ENCODE assay signal across 8 cellular contexts in genomic region chr22:36329217-36330078, GRCh38. TPM values are rescaled to one million over a fixed set of nuclear protein-coding genes. Genes with fewer than 3 reads are reported as not detected.
DNase-seq lines count a peak whose midpoint lies in the region; FAIRE-seq and TF ChIP-seq lines count a peak whose summit lies in the region.

No MANE protein-coding gene starts in this region.

- H3K4me3 ChIP-seq in H1 (ENCODE audit: extremely low read depth in 1 of 4, insufficient read depth in 2 of 4, low read depth in 3 of 4, low read length in 4 of 4) = peak overlapping the region in 2 of 4 experiments; percentile 3 to 21; a peak in 2 of 8 replicates
- H3K4me3 ChIP-seq in muscle layer of colon (ENCODE audit: low read depth in 1 of 2, low read length in 2 of 2) = peak overlapping the region in 1 of 2 donors; percentile 36

- TF ChIP-seq CTCF in H1 (IDR thresholded peaks at IDR 0.05; ENCODE audit: control extremely low read depth in 1 of 3, insufficient read depth in 1 of 3, low read depth in 1 of 3, low read length in 3 of 3) = no peak

- peak overlapping the region; percentile 97 for H3K4ac ChIP-seq in H1 (replicated peaks; ENCODE audit: insufficient read length, low read depth, low read length)

- 33% methylated on average over 23 of the region's 24 CpGs; no CpG with 5 or more reads in 1 of the 2 experiments for WGBS in H1 (ENCODE audit: extremely low coverage in 1 of 2, insufficient coverage in 1 of 2, insufficient read length in 1 of 2, insufficient replicate concordance in 2 of 2, low coverage in 1 of 2, low lambda C conversion rate in 2 of 2, missing lambda C conversion rate in 1 of 2), 2 experiments

- peak in 1 of 2 experiments; percentile 98; a peak in 2 of 3 replicates for TF ChIP-seq EP300 in H1 (IDR thresholded peaks at IDR 0.05; ENCODE audit: borderline replicate concordance in 1 of 2, low read depth in 2 of 2, low read length in 2 of 2)

- no peak overlapping the region for H3K56ac ChIP-seq in H1 (replicated peaks; ENCODE audit: insufficient read length, low read depth, low read length)

- H3K79me1 ChIP-seq in H1 (ENCODE audit: low read depth, low read length) = peaks cover 13% of the 10 kb centered on the region

- H3K9ac ChIP-seq in H1 (replicated peaks in 1 of 4; ENCODE audit: extremely low read depth in 1 of 4, low read depth in 3 of 4, low read length in 3 of 4) (peak overlapping the region; percentile 67 to 94 (median 83)), muscle layer of colon (ENCODE audit: low read length) (peak overlapping the region; percentile 49)

- H3K36me3 ChIP-seq in H1 (ENCODE audit: control insufficient read depth in 2 of 4, insufficient read depth in 4 of 4, low read length in 3 of 4) = peaks cover 15 to 36% (median 25%) of the 10 kb centered on the region in 4 experiments; a peak in 7 of 8 replicates
- peaks cover 59% of the 10 kb centered on the region for H3K36me3 ChIP-seq in muscle layer of colon (ENCODE audit: insufficient read depth, low read length)

- H2AK5ac ChIP-seq in H1 (ENCODE audit: low read depth, low read length) = peak overlapping the region; percentile 100

- POLR2A ChIA-PET in H1 (lab: Charles Lee; ENCODE audit: partially characterized antibody) = interaction anchor here (0.6 to 4.2 kb wide), 35 partner anchors 8 to 214 kb away, joined by 3 to 39 read pairs (median 4); partner anchors contain the start of genes EIF3D, FOXRED2, MYH9 and TXN2

- peak; percentile 86 for FAIRE-seq in H1 (lab: Jason Lieb, UNC)

- H3K23me2 ChIP-seq in H1 (ENCODE audit: low read depth, low read length) = no peaks in the 10 kb centered on the region

- H2BK120ac ChIP-seq in H1 (replicated peaks; ENCODE audit: low read depth, low read length) = peak overlapping the region; percentile 98

- H2BK5ac ChIP-seq in H1 (ENCODE audit: low read depth, low read length) = peak overlapping the region; percentile 98

- H3K9me3 ChIP-seq in H1 (ENCODE audit: insufficient read depth in 2 of 2, low read depth in 1 of 2, low read length in 1 of 2) (no peaks in the 10 kb centered on the region), muscle layer of colon (ENCODE audit: low read length) (no peaks in the 10 kb centered on the region)

- H2BK20ac ChIP-seq in H1 (ENCODE audit: low read length) = peak overlapping the region; percentile 38; the same call in 1 of the 2 replicates

- H4K91ac ChIP-seq in H1 (replicated peaks; ENCODE audit: insufficient read length, low read length) = peak overlapping the region; percentile 94

- peaks cover 1 to 35% of the 10 kb centered on the region in 2 experiments for H4K20me1 ChIP-seq in H1 (replicated peaks in 1 of 2; ENCODE audit: control insufficient read depth in 1 of 2, insufficient read depth in 2 of 2, low read length in 2 of 2)

- peak overlapping the region; percentile 58 for H3K23ac ChIP-seq in H1 (ENCODE audit: insufficient read length)

- peak; percentile 11 to 37; a peak in 3 of 4 replicates for TF ChIP-seq RAD21 in H1 (IDR thresholded peaks at IDR 0.05 in 1 of 2, conservative IDR thresholded peaks at IDR 0.05 in 1 of 2; ENCODE audit: low read depth in 2 of 2, low read length in 2 of 2)

- H3K4me2 ChIP-seq in H1 (ENCODE audit: insufficient read depth in 1 of 2, low read depth in 2 of 2, low read length in 2 of 2) = peak overlapping the region; percentile 60 to 76

- TF ChIP-seq POLR2A in H1 (IDR thresholded peaks at IDR 0.05; ENCODE audit: control extremely low read depth in 1 of 2, low read depth in 2 of 2, low read length in 2 of 2) = peak; percentile 90 to 92

- H3K4me1 ChIP-seq in H1 (replicated peaks in 1 of 4; ENCODE audit: control insufficient read depth in 3 of 4, insufficient read depth in 4 of 4, low read length in 3 of 4) (peaks cover 9 to 38% (median 29%) of the 10 kb centered on the region in 4 experiments), muscle layer of colon (ENCODE audit: insufficient read depth, low read length) (peaks cover 100% of the 10 kb centered on the region)

- H3K14ac ChIP-seq in H1 (ENCODE audit: insufficient read length) = peak overlapping the region; percentile 91

- CTCF ChIA-PET in H1 (lab: Charles Lee; ENCODE audit: partially characterized antibody) = interaction anchor here (0.8 to 6.7 kb wide), 7 partner anchors 10 to 157 kb away, joined by 3 to 37 read pairs (median 13); no protein-coding TSS in a partner anchor

- H3K27me3 ChIP-seq in H1 (replicated peaks in 1 of 4; ENCODE audit: control insufficient read depth in 3 of 4, extremely low read depth in 1 of 4, insufficient read depth in 3 of 4, low read length in 3 of 4) (no peaks in the 10 kb centered on the region), muscle layer of colon (ENCODE audit: control insufficient read depth in 1 of 2, insufficient read depth in 2 of 2, low read length in 2 of 2) (no peaks in the 10 kb centered on the region)

- peak overlapping the region; percentile 75 for H4K5ac ChIP-seq in H1 (ENCODE audit: insufficient read length, low read depth, low read length)

- DNase-seq in G401 (ENCODE audit: low spot score) = peak; percentile 78
- peak; percentile 52 for DNase-seq in NCI-H510A (lab: John Stamatoyannopoulos, UW)
- DNase-seq in activated CD8-positive, alpha-beta memory T cell treated with anti-CD3 and anti-CD28 coated beads for 4 hours (ENCODE audit: low read depth in 2 of 2) = peak; percentile 73 to 82
- DNase-seq in H1 (ENCODE audit: low read depth in 1 of 2, low spot score in 2 of 2) = peak; percentile 80 to 94
- DNase-seq in stimulated activated CD8-positive, alpha-beta memory T cell treated with anti-CD3 and anti-CD28 coated beads, Interleukin-7, amount 100 ng/mL, for 4 hours (ENCODE audit: low read depth in 2 of 2) = peak; percentile 82 to 85
- no peak for DNase-seq in NCI-H345 treated with DMSO at 0.1 percent for 48 hours (lab: John Stamatoyannopoulos, UW; ENCODE audit: unreplicated experiment)
- DNase-seq in Ammon's horn (ENCODE audit: low spot score) = no peak

- H2BK15ac ChIP-seq in H1 (ENCODE audit: low read length) = peak overlapping the region; percentile 73

- H3K27ac ChIP-seq in H1 (ENCODE audit: low read depth, low read length) = peak overlapping the region; percentile 98
- H3K27ac ChIP-seq in muscle layer of colon (ENCODE audit: low read depth, low read length) = peak overlapping the region; percentile 97

- in situ Hi-C loops in G401 (cut with HindIII; ENCODE audit: low sequenced_read_pairs) = no loop called here

- no peak overlapping the region for H2AFZ ChIP-seq in H1 (ENCODE audit: low read length)

- peak overlapping the region; percentile 96; the same call in 1 of the 2 replicates for H4K8ac ChIP-seq in H1 (ENCODE audit: extremely low read depth, insufficient read depth, low read length)

- peak overlapping the region; percentile 74 for H3K18ac ChIP-seq in H1 (ENCODE audit: extremely low read depth, low read length)

- H3K79me2 ChIP-seq in H1 (ENCODE audit: control insufficient read depth in 1 of 2, insufficient read depth in 2 of 2, low read length in 2 of 2) = peaks cover 0 to 79% of the 10 kb centered on the region in 2 experiments; a peak in 2 of 4 replicates

- peak overlapping the region; percentile 100 for H2BK12ac ChIP-seq in H1 (ENCODE audit: low read depth, low read length)

TF ChIP-seq in H1, 55 proteins besides CTCF, POLR2A, EP300 and RAD21 (continues in another document):
- TF ChIP-seq CBX8 (IDR thresholded peaks at IDR 0.05; ENCODE audit: borderline replicate concordance, low read depth, low read length) = no peak
- peak; percentile 100 for TF ChIP-seq SRF (IDR thresholded peaks at IDR 0.05; ENCODE audit: low read depth, low read length)
- peak; percentile 94 for TF ChIP-seq TCF12 (IDR thresholded peaks at IDR 0.05; ENCODE audit: low read depth, low read length)
- no peak for TF ChIP-seq HDAC2 (IDR thresholded peaks at IDR 0.05; ENCODE audit: borderline replicate concordance in 1 of 2, low read depth in 2 of 2, low read length in 2 of 2)
- peak; percentile 57; the same call in 1 of the 2 replicates for TF ChIP-seq MAX (IDR thresholded peaks at IDR 0.05)
- TF ChIP-seq USF2 (IDR thresholded peaks at IDR 0.05; ENCODE audit: low read length) = no peak

RNA-seq across cellular contexts. Expression of gene MYH9, which starts 58.3 kb away (rescaled TPM):
- total RNA-seq in G401 (2014; rRNA removed; shearing (Covaris generic)) = 153 and 185 TPM in 2 replicates
- total RNA-seq in H1 (2021; fragmentation: NEBNext Ultra II Directional; extraction: Animal tissue kit (Norgen Biotek cat#: 25700)) = 295 and 322 TPM in 2 replicates
- 24.9 and 37.2 TPM in 2 replicates for polyA plus RNA-seq in H1 (2011; rRNA removed)
- 53.6 TPM for polyA plus RNA-seq in H1 (2011; cell fraction: cytosol; rRNA removed)
- polyA plus RNA-seq in H1 (2011; cell fraction: nucleus; rRNA removed) = 110 TPM
- 140 to 212 TPM (median 199 TPM) in 4 replicates for polyA plus RNA-seq in H1 (2012, experiment 1 of 2)
- 59.9 TPM for polyA plus RNA-seq in H1 (2012, experiment 2 of 2)
- 89.1 TPM for polyA plus RNA-seq in H1 (2013, experiment 1 of 2)
- polyA plus RNA-seq in H1 (2013, experiment 2 of 2) = 76.1 TPM
- polyA minus RNA-seq in H1 (2011; rRNA and poly(A)+ RNA removed) = 273 and 366 TPM in 2 replicates
- 92.9 TPM for polyA minus RNA-seq in H1 (2011; cell fraction: cytosol; rRNA and poly(A)+ RNA removed)
- polyA minus RNA-seq in H1 (2011; cell fraction: nucleus; rRNA and poly(A)+ RNA removed) = 95.2 TPM

Comparison
In these comparisons a context has a peak if more than half of its experiments do, and no peak if none do; other contexts are left out.
1. DNase-seq: peak in G401 (single experiment), NCI-H510A (single experiment), activated CD8-positive, alpha-beta memory T cell treated with anti-CD3 and anti-CD28 coated beads for 4 hours (2 of 2), H1 (2 of 2) and stimulated activated CD8-positive, alpha-beta memory T cell treated with anti-CD3 and anti-CD28 coated beads, Interleukin-7, amount 100 ng/mL, for 4 hours (2 of 2); none in NCI-H345 treated with DMSO at 0.1 percent for 48 hours (single experiment) and Ammon's horn (single experiment).